In genomic region chr11:86952933-86953637, GRCh38 we compare ENCODE assay signal across 9 cellular contexts. TPM values are rescaled to one million over a fixed set of nuclear protein-coding genes. Genes with fewer than 3 reads are reported as not detected.
A peak's percentile ranks its signal among the peaks of the same experiment; 100 is the strongest.
DNase-seq lines count a peak whose midpoint lies in the region; ATAC-seq and TF ChIP-seq lines count a peak whose summit lies in the region.
"Had no signal": no experiment of that assay in that cellular context is flagged by ENCODE, and none has a peak within 500 bp of the region (broad histone marks: within the 10 kb centered on the region; RNA-seq: fewer than 3 reads in every experiment).

No MANE protein-coding gene starts in this region.

- H3K27ac Mint-ChIP-seq in activated naive CD4-positive, alpha-beta T cell treated with anti-CD3 and anti-CD28 coated beads, Interleukin-2, amount 50 U/mL, for 72 hours = no peak overlapping the region
- H3K27ac Mint-ChIP-seq: stimulated activated naive CD8-positive, alpha-beta T cell treated with anti-CD3 and anti-CD28 coated beads, Interleukin-15, Interleukin-2, amounts not matched to agents 100 ng/mL and 50 ng/mL, for 24 hours had no signal

- peaks cover 9 to 31% of the 10 kb centered on the region in 2 experiments; a peak in 3 of 4 replicates for H3K79me1 ChIP-seq in IMR-90 (ENCODE audit: low read depth in 1 of 2, low read length in 2 of 2)

- no CpG with 5 or more reads among the region's 2 CpGs for WGBS in IMR-90 (ENCODE audit: extremely low coverage in 2 of 2, insufficient read length in 1 of 2), 2 experiments
- 18 to 27% methylated on average over 2 of the region's 2 CpGs for WGBS in testis, 2 donors

- intact Hi-C loops in IMR-90 (cut with micrococcal nuclease) (no loop called here), colonic mucosa (cut with DNase I) (loop anchor here (10.0 kb wide), 1 partner anchor 82 kb away; the partner anchor contains the start of gene TMEM135), testis (cut with DNase I; ENCODE audit: low total_unique reads) (no loop called here)

- H3K9ac ChIP-seq in IMR-90 (ENCODE audit: low read depth, low read length) (no peak overlapping the region), colonic mucosa (ENCODE audit: low read depth in 2 of 2, low read length in 2 of 2) (no peak overlapping the region)

- H3K14ac ChIP-seq in IMR-90 (replicated peaks; ENCODE audit: low read depth, low read length) = no peak overlapping the region

- no peak overlapping the region for H2AK5ac ChIP-seq in IMR-90 (ENCODE audit: low read depth, low read length)

- peaks cover 11% of the 10 kb centered on the region for H3K4me1 Mint-ChIP-seq in activated T-cell treated with anti-CD3 and anti-CD28 coated beads, Interleukin-2, amount 50 U/mL, for 4 hours (ENCODE audit: low read depth)

- BruUV-seq in IMR-90 (replicated peaks; lab: Mats Ljungman, UMichigan) = no TSS peak

- H2BK15ac ChIP-seq in IMR-90 (ENCODE audit: low read depth, low read length) = no peak overlapping the region

- TF ChIP-seq RAD21 in IMR-90 (IDR thresholded peaks at IDR 0.05; ENCODE audit: low read length) = no peak

- peaks cover 36% of the 10 kb centered on the region for H3K27me3 Mint-ChIP-seq in activated T-cell treated with anti-CD3 and anti-CD28 coated beads, Interleukin-2, amount 50 U/mL, for 4 hours (ENCODE audit: low read depth)

- H4K91ac ChIP-seq in IMR-90 (ENCODE audit: insufficient read depth, low read depth, low read length) = no peak overlapping the region

- H3K36me3 ChIP-seq in IMR-90 (ENCODE audit: control insufficient read depth, insufficient read depth, low read length) = peaks cover 7% of the 10 kb centered on the region; the same call in 1 of the 2 replicates
- no peaks in the 10 kb centered on the region for H3K36me3 ChIP-seq in colonic mucosa
- H3K36me3 ChIP-seq in testis (ENCODE audit: low read depth, missing control alignments) = no peaks in the 10 kb centered on the region

- CTCF ChIA-PET in IMR-90 (lab: Yijun Ruan, JAX) = interaction anchor here (0.5 to 1.3 kb wide), 2 partner anchors 31 to 1354 kb away, joined by 3 to 5 read pairs; no protein-coding TSS in a partner anchor

- TF ChIP-seq POLR2A in IMR-90 (IDR thresholded peaks at IDR 0.05; ENCODE audit: low read depth, low read length) (no peak), testis (IDR thresholded peaks at IDR 0.05) (no peak)

- in situ Hi-C loops in IMR-90 (cut with MboI; ENCODE audit: low sequenced_read_pairs) = no loop called here

- peak overlapping the region; percentile 5; the same call in 1 of the 2 replicates for H3K4me3 ChIP-seq in IMR-90 (ENCODE audit: insufficient read depth, low read depth, low read length)
- peak overlapping the region; percentile 84 for H3K4me3 ChIP-seq in colonic mucosa
- peak overlapping the region; percentile 90 to 96 for H3K4me3 ChIP-seq in testis

- peak overlapping the region; percentile 57 for H2BK5ac ChIP-seq in IMR-90 (ENCODE audit: low read depth, low read length, poor library complexity, severe bottlenecking)

- POLR2A ChIA-PET in IMR-90 (lab: Charles Lee; ENCODE audit: unreplicated experiment) = no interaction called here

- H4K8ac ChIP-seq in IMR-90 (ENCODE audit: low read depth in 2 of 2, low read length in 2 of 2) = no peak overlapping the region

- H3K4ac ChIP-seq in IMR-90 (ENCODE audit: low read depth, low read length) = no peak overlapping the region

- H2AK9ac ChIP-seq in IMR-90 (replicated peaks; ENCODE audit: low read depth, low read length, poor library complexity) = no peak overlapping the region

- H4K5ac ChIP-seq in IMR-90 (ENCODE audit: low read depth, low read length) = no peak overlapping the region

- peak overlapping the region; percentile 13; the same call in 1 of the 2 replicates for H2BK20ac ChIP-seq in IMR-90 (ENCODE audit: low read depth, low read length)

- TF ChIP-seq CTCF in IMR-90 (conservative IDR thresholded peaks at IDR 0.05; ENCODE audit: low read depth, low read length) = 0 out of 2 replicates have a peak, but pooled peaks have one; percentile 5
- no peak for TF ChIP-seq CTCF in colonic mucosa (IDR thresholded peaks at IDR 0.05)
- no peak for TF ChIP-seq CTCF in testis (IDR thresholded peaks at IDR 0.05)

- H3K4me1 ChIP-seq in IMR-90 (ENCODE audit: control insufficient read depth, insufficient read depth, low read length) (peaks cover 12% of the 10 kb centered on the region), colonic mucosa (no peaks in the 10 kb centered on the region), testis (peaks cover 14% of the 10 kb centered on the region)

- H2AFZ ChIP-seq in IMR-90 (replicated peaks; ENCODE audit: low read length, poor library complexity) = no peak overlapping the region

- no peaks in the 10 kb centered on the region for H3K36me3 Mint-ChIP-seq in activated T-cell treated with anti-CD3 and anti-CD28 coated beads, Interleukin-2, amount 50 U/mL, for 4 hours (ENCODE audit: insufficient read depth)
- no peaks in the 10 kb centered on the region for H3K36me3 Mint-ChIP-seq in activated naive CD4-positive, alpha-beta T cell treated with anti-CD3 and anti-CD28 coated beads, Interleukin-2, amount 50 U/mL, for 72 hours

- H2BK120ac ChIP-seq in IMR-90 (ENCODE audit: low read depth, low read length) = 0 out of 2 replicates have a peak overlapping the region, but pooled peaks have one; percentile 5

- no peaks in the 10 kb centered on the region for H3K9me3 ChIP-seq in IMR-90 (ENCODE audit: control insufficient read depth, insufficient read depth, low read length)
- H3K9me3 ChIP-seq in colonic mucosa = no peaks in the 10 kb centered on the region
- no peaks in the 10 kb centered on the region for H3K9me3 ChIP-seq in testis

- DNase-seq in IMR-90 = peak; percentile 59
- no peak for DNase-seq in colonic mucosa
- DNase-seq in lung microvascular endothelial cell (ENCODE audit: low read depth in 2 of 2) = peak; percentile 36 to 51
- no peak for DNase-seq in testis
- DNase-seq in pons (ENCODE audit: low spot score) = no peak
- no peak for DNase-seq in activated T-cell treated with anti-CD3 and anti-CD28 coated beads, Interleukin-2, amount 50 U/mL, for 4 hours
- no peak for DNase-seq in activated naive CD4-positive, alpha-beta T cell treated with anti-CD3 and anti-CD28 coated beads, Interleukin-2, amount 50 U/mL, for 72 hours (ENCODE audit: low spot score in 2 of 2)

- H3K27ac ChIP-seq in IMR-90 (ENCODE audit: insufficient read depth, low read length) = peak overlapping the region; percentile 34; the same call in 1 of the 2 replicates
- H3K27ac ChIP-seq in colonic mucosa = no peak overlapping the region
- H3K27ac ChIP-seq in testis = peak overlapping the region in 1 of 2 donors; percentile 2

- no peak overlapping the region; the same call in 1 of the 2 replicates for H3K18ac ChIP-seq in IMR-90 (ENCODE audit: low read depth, low read length)

- no peak overlapping the region for H3K56ac ChIP-seq in IMR-90 (ENCODE audit: extremely low read depth, insufficient read depth, low read length)

- dilution Hi-C loops in IMR-90 (cut with HindIII; ENCODE audit: low sequenced_read_pairs, unreplicated experiment) = no loop called here

- H3K23ac ChIP-seq in IMR-90 (ENCODE audit: low read depth, low read length) = peak overlapping the region; percentile 10; the same call in 1 of the 2 replicates

- ATAC-seq in IMR-90 (ENCODE audit: low read depth) (no peak), GM21528 (IDR thresholded peaks at IDR 0.05; ENCODE audit: low FRiP score, unreplicated experiment) (no peak)
- ATAC-seq in activated T-cell treated with anti-CD3 and anti-CD28 coated beads, Interleukin-2, amount 50 U/mL, for 4 hours = no peak
- ATAC-seq in activated naive CD4-positive, alpha-beta T cell treated with anti-CD3 and anti-CD28 coated beads, Interleukin-2, amount 50 U/mL, for 72 hours = no peak

- H3K9me3 Mint-ChIP-seq in activated T-cell treated with anti-CD3 and anti-CD28 coated beads, Interleukin-2, amount 50 U/mL, for 4 hours = no peaks in the 10 kb centered on the region
- H3K9me3 Mint-ChIP-seq in activated naive CD4-positive, alpha-beta T cell treated with anti-CD3 and anti-CD28 coated beads, Interleukin-2, amount 50 U/mL, for 72 hours = no peaks in the 10 kb centered on the region
- H3K9me3 Mint-ChIP-seq: stimulated activated naive CD8-positive, alpha-beta T cell treated with anti-CD3 and anti-CD28 coated beads, Interleukin-15, Interleukin-2, amounts not matched to agents 100 ng/mL and 50 ng/mL, for 24 hours had no signal

- H3K27me3 ChIP-seq in IMR-90 (ENCODE audit: control insufficient read depth, insufficient read depth, low read length) (peaks cover 2% of the 10 kb centered on the region; the same call in 1 of the 2 replicates), colonic mucosa (no peaks in the 10 kb centered on the region), testis (no peaks in the 10 kb centered on the region)

- H3K4me3 Mint-ChIP-seq in activated T-cell treated with anti-CD3 and anti-CD28 coated beads, Interleukin-2, amount 50 U/mL, for 4 hours = no peak overlapping the region
- H3K4me3 Mint-ChIP-seq: stimulated activated naive CD8-positive, alpha-beta T cell treated with anti-CD3 and anti-CD28 coated beads, Interleukin-15, Interleukin-2, amounts not matched to agents 100 ng/mL and 50 ng/mL, for 24 hours had no signal

- H4K20me1 ChIP-seq in IMR-90 (ENCODE audit: insufficient read depth, low read length) = no peaks in the 10 kb centered on the region; the same call in 1 of the 2 replicates

- peaks cover 5% of the 10 kb centered on the region; the same call in 1 of the 2 replicates for H3K9me1 ChIP-seq in IMR-90 (ENCODE audit: insufficient read depth, low read length)

- H3K4me2 ChIP-seq in IMR-90 (ENCODE audit: low read depth, low read length) = peak overlapping the region; percentile 80

TF ChIP-seq in IMR-90, 13 proteins besides CTCF, POLR2A, EP300 and RAD21 (continues in another document):
- no peak for TF ChIP-seq RCOR1 (IDR thresholded peaks at IDR 0.05; ENCODE audit: insufficient replicate concordance, low read length)
- TF ChIP-seq RFX5 (IDR thresholded peaks at IDR 0.05; ENCODE audit: low read depth, low read length) = no peak
- no peak for TF ChIP-seq MAFK (IDR thresholded peaks at IDR 0.05; ENCODE audit: low read depth, low read length)
- no peak for TF ChIP-seq CEBPB (IDR thresholded peaks at IDR 0.05; ENCODE audit: low read depth, low read length)
- TF ChIP-seq MXI1 (IDR thresholded peaks at IDR 0.05; ENCODE audit: borderline replicate concordance, low read depth, low read length) = no peak
- no peak for TF ChIP-seq SMC3 (IDR thresholded peaks at IDR 0.05; ENCODE audit: low read depth, low read length)
- no peak for TF ChIP-seq NFE2L2 (IDR thresholded peaks at IDR 0.05; ENCODE audit: low read depth, low read length)

RNA-seq across cellular contexts. Expression of gene FZD4, which starts 2.1 kb away (rescaled TPM):
- 7.7 and 10.3 TPM in 2 replicates for total RNA-seq in IMR-90 (2012; rRNA removed)
- 3.1 and 3.7 TPM in 2 replicates for polyA plus RNA-seq in IMR-90 (2012; rRNA removed)
- 1.7 and 2.3 TPM in 2 replicates for polyA plus RNA-seq in IMR-90 (2012; cell fraction: cytosol; rRNA removed)
- polyA plus RNA-seq in IMR-90 (2012; cell fraction: nucleus; rRNA removed; ENCODE audit: low replicate concordance) = 1.5 and 4.4 TPM in 2 replicates
- 1 to 10 TPM; 4.3 to 6.7 TPM for total RNA-seq in colonic mucosa
- 97.0 and 133 TPM in 2 replicates for total RNA-seq in lung microvascular endothelial cell
- total RNA-seq in testis = 10 to 100 TPM; 31.2 to 31.9 TPM
- 14.8 TPM for polyA plus RNA-seq in testis (ENCODE audit: insufficient read depth, low read depth, low replicate concordance)
- under 1 TPM; 0.05 to 0.11 (median 0.08) TPM for total RNA-seq in activated T-cell treated with anti-CD3 and anti-CD28 coated beads, Interleukin-2, amount 50 U/mL, for 4 hours
- total RNA-seq in activated naive CD4-positive, alpha-beta T cell treated with anti-CD3 and anti-CD28 coated beads, Interleukin-2, amount 50 U/mL, for 72 hours = under 1 TPM; 0.05 to 0.16 TPM

Comparison
In these comparisons a context has a peak if more than half of its experiments do, and no peak if none do; other contexts are left out.
1. DNase-seq: peak in IMR-90 (single experiment) and lung microvascular endothelial cell (2 of 2); none in colonic mucosa (single experiment), testis (single experiment), pons (single experiment), activated T-cell treated with anti-CD3 and anti-CD28 coated beads, Interleukin-2, amount 50 U/mL, for 4 hours (single experiment) and activated naive CD4-positive, alpha-beta T cell treated with anti-CD3 and anti-CD28 coated beads, Interleukin-2, amount 50 U/mL, for 72 hours (0 of 2).
2. H3K4me3 ChIP-seq: peak in every context shown above with its lines; median percentile 93 in testis; 84 in colonic mucosa; 5 in IMR-90.